Comparison of ENCODE assay signal across 15 cellular contexts in genomic region chrX:154728791-154729190, GRCh38. TPM values are rescaled to one million over a fixed set of nuclear protein-coding genes. Genes with fewer than 3 reads are reported as not detected.
DNase-seq lines count a peak whose midpoint lies in the region; ATAC-seq and TF ChIP-seq lines count a peak whose summit lies in the region.
"Had no signal": no experiment of that assay in that cellular context is flagged by ENCODE, and none has a peak within 500 bp of the region (broad histone marks: within the 10 kb centered on the region; RNA-seq: fewer than 3 reads in every experiment).

No MANE protein-coding gene starts in this region.

- H3K27ac ChIP-seq in stomach smooth muscle (ENCODE audit: low read length) = peak overlapping the region; percentile 70
- H3K27ac ChIP-seq: prostate gland, vagina had no signal

- no peak overlapping the region for H3K9ac ChIP-seq in stomach smooth muscle (ENCODE audit: low read length in 2 of 2)

- H3K27me3 Mint-ChIP-seq in activated CD8-positive, alpha-beta memory T cell treated with anti-CD3 and anti-CD28 coated beads, Interleukin-2, amount 10 ng/mL, durations not matched to agents 7 days and 5 days = no peaks in the 10 kb centered on the region
- H3K27me3 Mint-ChIP-seq in T-helper 17 cell = no peaks in the 10 kb centered on the region

- no peaks in the 10 kb centered on the region for H3K9me3 Mint-ChIP-seq in activated CD8-positive, alpha-beta memory T cell treated with anti-CD3 and anti-CD28 coated beads, Interleukin-2, amount 10 ng/mL, durations not matched to agents 7 days and 5 days (ENCODE audit: low read depth)

- no peak overlapping the region for H3K4me3 Mint-ChIP-seq in activated CD8-positive, alpha-beta memory T cell treated with anti-CD3 and anti-CD28 coated beads, Interleukin-2, amount 10 ng/mL, durations not matched to agents 7 days and 5 days
- H3K4me3 Mint-ChIP-seq in T-helper 17 cell = no peak overlapping the region

- H3K4me3 ChIP-seq in stomach smooth muscle (ENCODE audit: low read length in 2 of 2) (no peak overlapping the region), BE2C (ENCODE audit: low read depth, low read length) (no peak overlapping the region)
- H3K4me3 ChIP-seq: prostate gland, vagina had no signal

- CTCF ChIA-PET in activated CD8-positive, alpha-beta memory T cell treated with anti-CD3 and anti-CD28 coated beads, Interleukin-2, amount 10 ng/mL, durations not matched to agents 7 days and 5 days (lab: Charles Lee) = interaction anchor here (3.5 to 10.2 kb wide), 2 partner anchors 9 to 20 kb away, joined by 9 to 93 read pairs; partner anchors contain the start of gene GAB3

- peaks cover 0 to 8% of the 10 kb centered on the region in 2 donors for H3K27me3 ChIP-seq in stomach smooth muscle (ENCODE audit: control insufficient read depth in 1 of 2, insufficient read depth in 2 of 2, low read length in 2 of 2)
- H3K27me3 ChIP-seq in BE2C = no peaks in the 10 kb centered on the region
- H3K27me3 ChIP-seq: vagina had no signal

- no peaks in the 10 kb centered on the region for H3K9me3 ChIP-seq in T-helper 17 cell (ENCODE audit: control insufficient read depth, low read length, poor library complexity, severe bottlenecking)
- H3K9me3 ChIP-seq in stomach smooth muscle (ENCODE audit: control insufficient read depth in 2 of 2, low read length in 2 of 2) = no peaks in the 10 kb centered on the region
- no peaks in the 10 kb centered on the region for H3K9me3 ChIP-seq in BE2C
- H3K9me3 ChIP-seq: prostate gland, vagina had no signal

- peak overlapping the region; percentile 99 for H3K27ac Mint-ChIP-seq in activated CD8-positive, alpha-beta memory T cell treated with anti-CD3 and anti-CD28 coated beads, Interleukin-2, amount 10 ng/mL, durations not matched to agents 7 days and 5 days
- peak overlapping the region; percentile 95 for H3K27ac Mint-ChIP-seq in T-helper 17 cell

- H3K36me3 Mint-ChIP-seq in activated CD8-positive, alpha-beta memory T cell treated with anti-CD3 and anti-CD28 coated beads, Interleukin-2, amount 10 ng/mL, durations not matched to agents 7 days and 5 days = peaks cover 36% of the 10 kb centered on the region
- no peaks in the 10 kb centered on the region for H3K36me3 Mint-ChIP-seq in T-helper 17 cell (ENCODE audit: low read depth)

- no peak for ATAC-seq in activated CD8-positive, alpha-beta memory T cell treated with anti-CD3 and anti-CD28 coated beads, Interleukin-2, amount 10 ng/mL, durations not matched to agents 7 days and 5 days
- no peak for ATAC-seq in T-helper 17 cell
- no peak for ATAC-seq in GM21423 (IDR thresholded peaks at IDR 0.05; ENCODE audit: unreplicated experiment)

- TF ChIP-seq CTCF in BE2C (IDR thresholded peaks at IDR 0.05; ENCODE audit: low read depth, low read length) = no peak

- H3K4me1 ChIP-seq in stomach smooth muscle (ENCODE audit: control insufficient read depth, insufficient read depth, low read length) (peaks cover 60% of the 10 kb centered on the region), BE2C (no peaks in the 10 kb centered on the region)
- H3K4me1 ChIP-seq: prostate gland had no signal

- peaks cover 99% of the 10 kb centered on the region for H3K4me1 Mint-ChIP-seq in activated CD8-positive, alpha-beta memory T cell treated with anti-CD3 and anti-CD28 coated beads, Interleukin-2, amount 10 ng/mL, durations not matched to agents 7 days and 5 days
- peaks cover 47% of the 10 kb centered on the region for H3K4me1 Mint-ChIP-seq in T-helper 17 cell

- H3K36me3 ChIP-seq in stomach smooth muscle (ENCODE audit: control insufficient read depth in 2 of 2, insufficient read depth in 2 of 2, low read length in 2 of 2) (no peaks in the 10 kb centered on the region), BE2C (no peaks in the 10 kb centered on the region)
- H3K36me3 ChIP-seq: prostate gland, vagina had no signal

- DNase-seq in activated CD8-positive, alpha-beta memory T cell treated with anti-CD3 and anti-CD28 coated beads, Interleukin-2, amount 10 ng/mL, durations not matched to agents 7 days and 5 days = no peak
- DNase-seq in activated CD8-positive, alpha-beta memory T cell treated with anti-CD3 and anti-CD28 coated beads, Interleukin-2, amount 50 U/mL, for 48 hours = no peak
- DNase-seq in T-helper 17 cell (no peak), iPS-NIHi7 (ENCODE audit: extremely low spot score) (peak; percentile 3), BE2C (no peak)
- no peak for DNase-seq in stimulated activated naive CD4-positive, alpha-beta T cell treated with Interleukin-2 at 50 U/mL for 16 hours (lab: John Stamatoyannopoulos, UW)
- DNase-seq: activated naive CD4-positive, alpha-beta T cell treated with anti-CD3 and anti-CD28 coated beads, Interleukin-2, amount 50 U/mL, for 16 hours; COR-L47; islet precursor cell; NCI-H2081 treated with DMSO at 0.1 percent for 48 hours had no signal

RNA-seq across cellular contexts. Expression of gene GAB3, which starts 22.1 kb away (rescaled TPM):
- 10 to 100 TPM; 20.0 to 26.6 TPM for total RNA-seq in activated CD8-positive, alpha-beta memory T cell treated with anti-CD3 and anti-CD28 coated beads, Interleukin-2, amount 10 ng/mL, durations not matched to agents 7 days and 5 days
- total RNA-seq in T-helper 17 cell = 10 to 100 TPM; 17.7 to 18.4 TPM
- 0.45 TPM for polyA plus RNA-seq in BE2C (2012; ENCODE audit: insufficient read depth, insufficient read length, low read depth)
- total RNA-seq: G401 had no signal

RNA-seq across cellular contexts. Expression of gene DKC1, which starts 33.9 kb away (rescaled TPM):
- total RNA-seq in activated CD8-positive, alpha-beta memory T cell treated with anti-CD3 and anti-CD28 coated beads, Interleukin-2, amount 10 ng/mL, durations not matched to agents 7 days and 5 days = 100 to 1,000 TPM in 1 of 2 experiments, 10 to 100 TPM in 1; 81.0 to 116 TPM
- 10 to 100 TPM; 46.6 to 60.7 TPM for total RNA-seq in T-helper 17 cell
- polyA plus RNA-seq in BE2C (2012; ENCODE audit: insufficient read depth, insufficient read length, low read depth) = 134 TPM
